ENCODE assay signal across 10 cellular contexts in genomic region chr17:3207367-3207766, GRCh38. TPM values are rescaled to one million over a fixed set of nuclear protein-coding genes. Genes with fewer than 3 reads are reported as not detected.
"Had no signal": no experiment of that assay in that cellular context is flagged by ENCODE, and none has a peak within 500 bp of the region (broad histone marks: within the 10 kb centered on the region; RNA-seq: fewer than 3 reads in every experiment).

TSS of gene OR1A1 (plus strand) at chr17:3207667. CDS start at chr17:3215621, 7,954 bp downstream.

- H3K4me3 ChIP-seq: K562 had no signal

- DNase-seq: KBM-7, KG1 had no signal

- H3K9ac ChIP-seq: KMS-11 had no signal

- H3K4me2 ChIP-seq: KMS-11 had no signal

- ATAC-seq: HepG2, K562 had no signal

- FAIRE-seq: HepG2, HTR-8/SVneo, K562 had no signal

- H3K27ac ChIP-seq: HL-60, KMS-11 had no signal

RNA-seq across cellular contexts. Expression of gene OR1A1, which starts in this region (rescaled TPM):
- total RNA-seq: HepG2, HT-29, HT1080, K562 had no signal
- polyA plus RNA-seq: HepG2, IgD-negative memory B cell, K562 had no signal
